ENCODE assay signal across 8 cellular contexts in genomic region chr3:170563712-170564423, GRCh38. TPM values are rescaled to one million over a fixed set of nuclear protein-coding genes. Genes with fewer than 3 reads are reported as not detected.
DNase-seq lines count a peak whose midpoint lies in the region; ATAC-seq and TF ChIP-seq lines count a peak whose summit lies in the region.

No MANE protein-coding gene starts in this region.

- H3K9me3 Mint-ChIP-seq in CD4-positive, alpha-beta T cell, result no peaks in the 10 kb centered on the region

- H3K4me3 Mint-ChIP-seq in CD4-positive, alpha-beta T cell, result no peak overlapping the region

- no peak overlapping the region for H3K27ac Mint-ChIP-seq in CD4-positive, alpha-beta T cell

- no peak overlapping the region for H3K27ac ChIP-seq in CD4-positive, alpha-beta T cell (ENCODE audit: low read depth, low read length)

- H3K27me3 Mint-ChIP-seq in CD4-positive, alpha-beta T cell, result peaks cover 9% of the 10 kb centered on the region

- H3K27me3 ChIP-seq in CD4-positive, alpha-beta T cell (ENCODE audit: control insufficient read depth, insufficient read depth, low read length), result no peaks in the 10 kb centered on the region

- intact Hi-C loops in sciatic nerve (cut with DNase I), result no loop called here
- intact Hi-C loops in CD4-positive, alpha-beta T cell (cut with DNase I, micrococcal nuclease), result no loop called here

- peaks cover 12% of the 10 kb centered on the region for H3K4me1 Mint-ChIP-seq in CD4-positive, alpha-beta T cell (ENCODE audit: low read depth)

- no peak for TF ChIP-seq CTCF in CD4-positive, alpha-beta T cell (IDR thresholded peaks at IDR 0.05)

- in situ Hi-C loops in ACHN (cut with HindIII; ENCODE audit: low pct_ligation_motif_present, low pct_unique_long_range_greater_than_20kb, low sequenced_read_pairs), result no loop called here

- ATAC-seq in GM18519 (IDR thresholded peaks at IDR 0.05; ENCODE audit: low FRiP score, unreplicated experiment), result peak; percentile 87
- peak; percentile 95 for ATAC-seq in HG02884 (IDR thresholded peaks at IDR 0.05; ENCODE audit: unreplicated experiment)
- ATAC-seq in sciatic nerve, result no peak
- no peak for ATAC-seq in CD4-positive, alpha-beta T cell (ENCODE audit: poor library complexity)

- no peaks in the 10 kb centered on the region for H3K9me3 ChIP-seq in CD4-positive, alpha-beta T cell (ENCODE audit: control insufficient read depth, low read length)

- DNase-seq in ACHN (peak; percentile 44), OCI-M1 (lab: John Stamatoyannopoulos, UW) (peak; percentile 37), kidney tubule cell (ENCODE audit: low spot score) (peak; percentile 30), sciatic nerve (ENCODE audit: low spot score) (no peak)
- DNase-seq in stimulated activated naive CD4-positive, alpha-beta T cell (lab: John Stamatoyannopoulos, UW), result no peak
- DNase-seq in CD4-positive, alpha-beta T cell, result no peak

- no peaks in the 10 kb centered on the region for H3K36me3 Mint-ChIP-seq in CD4-positive, alpha-beta T cell (ENCODE audit: low read depth)

- CTCF ChIA-PET in CD4-positive, alpha-beta T cell (lab: Charles Lee), result no interaction called here

- POLR2A ChIA-PET in CD4-positive, alpha-beta T cell (lab: Charles Lee), result no interaction called here

RNA-seq across cellular contexts. Expression of gene SLC7A14, which starts 22.0 kb away (rescaled TPM):
- 0.04 TPM for total RNA-seq in sciatic nerve
- not detected for total RNA-seq in CD4-positive, alpha-beta T cell

Comparison
In these comparisons a context has a peak if more than half of its experiments do, and no peak if none do; other contexts are left out.
1. DNase-seq: peak in ACHN (single experiment), OCI-M1 (single experiment) and kidney tubule cell (single experiment); none in stimulated activated naive CD4-positive, alpha-beta T cell (0 of 6), sciatic nerve (single experiment) and CD4-positive, alpha-beta T cell (0 of 10).
2. ATAC-seq: peak in GM18519 (single experiment) and HG02884 (single experiment); none in sciatic nerve (single experiment) and CD4-positive, alpha-beta T cell (single experiment).